8 cellular contexts compared by ENCODE assay signal in the genomic region with DNA sequence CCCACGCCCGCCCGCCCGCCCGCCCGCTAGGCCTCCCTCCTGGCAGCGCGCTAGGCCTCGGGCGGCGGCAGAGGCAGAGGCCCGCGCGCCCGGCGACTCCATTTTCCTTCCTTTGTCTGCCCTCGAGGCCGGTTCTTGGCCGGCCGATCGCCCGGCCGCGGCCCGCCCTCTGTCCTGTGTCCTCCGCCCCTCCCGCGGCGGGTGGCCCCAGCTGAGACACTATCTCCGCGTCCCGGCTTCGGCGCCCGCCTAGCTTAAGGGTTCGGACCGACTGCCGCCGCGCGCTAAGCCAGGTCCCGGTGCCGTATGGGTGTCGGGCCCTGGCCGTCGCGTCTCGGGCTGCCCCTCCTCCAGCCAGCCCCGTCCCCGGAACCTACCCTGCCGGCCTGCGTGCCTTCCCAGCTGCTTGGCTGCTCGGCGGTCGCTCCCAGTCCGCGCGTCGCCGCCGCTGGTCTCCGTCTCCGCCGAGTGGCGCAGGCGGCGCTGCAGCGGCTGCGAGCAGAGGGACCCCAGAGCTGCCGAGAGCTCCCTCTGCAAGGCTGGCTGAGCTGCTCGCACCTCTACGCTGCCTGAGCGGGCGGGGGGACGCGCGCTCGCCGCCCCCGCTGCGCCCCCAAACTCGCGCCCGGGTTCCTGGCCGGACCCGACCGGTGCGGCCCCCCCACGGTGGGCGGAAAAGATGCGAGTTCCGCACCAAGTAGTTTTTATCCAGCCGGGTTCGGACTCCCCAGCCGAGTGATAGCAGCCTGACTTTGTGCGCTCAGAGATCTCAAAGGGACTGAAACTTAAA. TPM values are rescaled to one million over a fixed set of nuclear protein-coding genes. Genes with fewer than 3 reads are reported as not detected.
DNase-seq lines count a peak whose midpoint lies in the region; ATAC-seq and TF ChIP-seq lines count a peak whose summit lies in the region.

No MANE protein-coding gene starts in this region.

- H4K20me1 ChIP-seq in fibroblast of lung (ENCODE audit: control insufficient read depth, extremely low read depth, insufficient read depth, low read length) = no peaks in the 10 kb centered on the region

- H3K9me3 Mint-ChIP-seq in natural killer cell = no peaks in the 10 kb centered on the region

- H2AFZ ChIP-seq in fibroblast of lung (ENCODE audit: low read length) = peak overlapping the region; percentile 39

- peak overlapping the region; percentile 97 for H3K27ac ChIP-seq in fibroblast of lung (ENCODE audit: insufficient read depth, low read length)
- peak overlapping the region; percentile 95 for H3K27ac ChIP-seq in substantia nigra (ENCODE audit: low read depth, low read length, poor library complexity, severe bottlenecking)

- no peaks in the 10 kb centered on the region for H3K36me3 Mint-ChIP-seq in natural killer cell

- no peaks in the 10 kb centered on the region for H3K9me3 ChIP-seq in fibroblast of lung (ENCODE audit: control insufficient read depth, insufficient read depth, low read depth, low read length)

- DNase-seq in SKM-1 treated with dmso at 0.1 percent for 144 hours (lab: John Stamatoyannopoulos, UW; ENCODE audit: unreplicated experiment) (peak; percentile 42), SKM-1 (lab: John Stamatoyannopoulos, UW; ENCODE audit: unreplicated experiment) (no peak), NOMO-1 treated with dmso at 0.1 percent for 144 hours (lab: John Stamatoyannopoulos, UW; ENCODE audit: unreplicated experiment) (peak; percentile 51), activated T-helper 1 cell treated with Interleukin-2 at 50 U/mL for 16 hours (ENCODE audit: low read depth) (peak; percentile 52), fibroblast of lung (ENCODE audit: low read depth in 2 of 2) (peak; percentile 38 to 57), natural killer cell (peak; percentile 64), substantia nigra (lab: John Stamatoyannopoulos, UW) (peak in 39 of 49 donors; percentile 24 to 80 (median 62))

- peak overlapping the region; percentile 99 for H3K9ac ChIP-seq in fibroblast of lung (ENCODE audit: insufficient read depth, low read length)

- intact Hi-C loops in natural killer cell (cut with micrococcal nuclease) = loop anchor here (1.0 to 10.0 kb wide), 5 partner anchors 42 to 752 kb away; a partner anchor contains a TSS

- H3K27me3 ChIP-seq in fibroblast of lung (ENCODE audit: control insufficient read depth, insufficient read depth, low read length) = no peaks in the 10 kb centered on the region

- H3K79me2 ChIP-seq in fibroblast of lung (ENCODE audit: control insufficient read depth, insufficient read depth, low read length) = peaks cover 51% of the 10 kb centered on the region

- peak overlapping the region; percentile 95 for H3K4me3 Mint-ChIP-seq in natural killer cell

- H3K4me2 ChIP-seq in fibroblast of lung (ENCODE audit: extremely low read depth, insufficient read depth, low read length) = peak overlapping the region; percentile 68

- H3K27ac Mint-ChIP-seq in natural killer cell = peak overlapping the region; percentile 93 to 95

- peaks cover 8% of the 10 kb centered on the region for H3K4me1 ChIP-seq in fibroblast of lung (ENCODE audit: control insufficient read depth, extremely low read depth, insufficient read depth, low read length)

- peak; percentile 5 to 18 for TF ChIP-seq CTCF in fibroblast of lung (conservative IDR thresholded peaks at IDR 0.05 in 1 of 2, IDR thresholded peaks at IDR 0.05 in 1 of 2; ENCODE audit: low read depth in 1 of 2, low read length in 2 of 2)
- TF ChIP-seq CTCF in natural killer cell (IDR thresholded peaks at IDR 0.05) = no peak

- peaks cover 28 to 35% of the 10 kb centered on the region in 2 donors for H3K4me1 Mint-ChIP-seq in natural killer cell

- no peaks in the 10 kb centered on the region for H3K27me3 Mint-ChIP-seq in natural killer cell (ENCODE audit: low read depth in 2 of 2)

- ATAC-seq in HG02970 (IDR thresholded peaks at IDR 0.05; ENCODE audit: low FRiP score, unreplicated experiment) = peak; percentile 14
- ATAC-seq in natural killer cell = peak in 2 of 3 donors; percentile 15 to 16

- no peaks in the 10 kb centered on the region for H3K36me3 ChIP-seq in fibroblast of lung (ENCODE audit: control insufficient read depth, insufficient read depth, low read length)

- peak overlapping the region; percentile 70 to 96 (median 85) for H3K4me3 ChIP-seq in fibroblast of lung (replicated peaks in 1 of 4; ENCODE audit: control extremely low read depth in 1 of 4, insufficient read depth in 1 of 4, low read depth in 3 of 4, low read length in 4 of 4)

RNA-seq across cellular contexts. Expression of a gene that starts 0.8 kb away (rescaled TPM):
- total RNA-seq in fibroblast of lung = 20.0 and 21.1 TPM in 2 replicates
- polyA plus RNA-seq in fibroblast of lung = 20.9 and 32.6 TPM in 2 replicates
- polyA plus RNA-seq in fibroblast of lung (2012) = 16.8 and 24.3 TPM in 2 replicates
- polyA minus RNA-seq in fibroblast of lung (ENCODE audit: low replicate concordance) = 18.8 and 27.5 TPM in 2 replicates
- total RNA-seq in natural killer cell = 10 to 100 TPM; 61.4 to 76.7 (median 63.6) TPM

RNA-seq across cellular contexts. Expression of a gene that starts 34.5 kb away (rescaled TPM):
- total RNA-seq in fibroblast of lung (19.5 and 26.6 TPM in 2 replicates), natural killer cell (100 to 1,000 TPM in 1 of 3 donors, 10 to 100 TPM in 2; 68.2 to 118 (median 74.8) TPM)
- polyA plus RNA-seq in fibroblast of lung = 13.7 and 16.0 TPM in 2 replicates
- 36.7 and 38.7 TPM in 2 replicates for polyA plus RNA-seq in fibroblast of lung (2012)
- 68.6 and 87.4 TPM in 2 replicates for polyA minus RNA-seq in fibroblast of lung (ENCODE audit: low replicate concordance)
